26 cellular contexts compared by ENCODE assay signal in the genomic region with DNA sequence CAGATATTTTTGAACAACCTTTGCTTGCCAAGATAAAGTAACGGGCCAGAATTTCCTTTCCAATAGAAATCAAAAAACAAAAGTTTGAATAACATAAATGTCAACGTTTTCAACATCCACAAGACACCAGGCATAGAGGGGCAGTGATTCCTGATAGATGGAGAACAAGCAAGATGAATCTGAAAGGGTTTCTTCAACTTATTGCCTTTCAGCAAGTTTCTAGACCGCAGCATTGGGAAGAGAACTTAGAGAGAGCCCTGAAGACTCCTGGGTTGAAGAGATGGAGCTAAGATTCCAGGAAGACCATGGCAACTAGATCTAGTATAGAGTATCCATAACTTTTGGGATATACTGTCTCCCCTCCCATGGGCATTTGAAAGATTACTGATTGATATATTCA.
"Had no signal": no experiment of that assay in that cellular context is flagged by ENCODE, and none has a peak within 500 bp of the region (broad histone marks: within the 10 kb centered on the region; RNA-seq: fewer than 3 reads in every experiment).

No MANE protein-coding gene starts in this region.

- H3K4me3 ChIP-seq: colonic mucosa, coronary artery, dorsolateral prefrontal cortex, esophagus muscularis mucosa, esophagus squamous epithelium, gastrocnemius medialis, gastroesophageal sphincter, heart left ventricle, heart right ventricle had no signal

- H3K4me1 ChIP-seq: colonic mucosa, esophagus muscularis mucosa, esophagus squamous epithelium, foreskin keratinocyte, gastrocnemius medialis, gastroesophageal sphincter, heart left ventricle, heart right ventricle had no signal

- H3K27me3 Mint-ChIP-seq: dendritic cell treated with granulocyte-macrophage colony-stimulating factor and Interleukin-4, amounts not matched to agents 40 ng/mL and 50 ng/mL, for 4 days; effector memory CD8-positive, alpha-beta T cell had no signal

- H3K9me3 ChIP-seq: colonic mucosa, esophagus muscularis mucosa, esophagus squamous epithelium, gastrocnemius medialis had no signal

- H3K27me3 ChIP-seq: colonic mucosa, dorsolateral prefrontal cortex, esophagus muscularis mucosa, esophagus squamous epithelium, foreskin keratinocyte, gastrocnemius medialis, gastroesophageal sphincter, heart left ventricle, heart right ventricle had no signal

- FAIRE-seq: endothelial cell of umbilical vein had no signal

- H3K27ac ChIP-seq: colonic mucosa, coronary artery, dorsolateral prefrontal cortex, epithelial cell of prostate, esophagus muscularis mucosa, esophagus squamous epithelium, foreskin keratinocyte, gastrocnemius medialis, gastroesophageal sphincter, heart left ventricle, heart right ventricle had no signal

- H3K4me3 Mint-ChIP-seq: dendritic cell treated with granulocyte-macrophage colony-stimulating factor and Interleukin-4, amounts not matched to agents 40 ng/mL and 50 ng/mL, for 4 days; effector memory CD8-positive, alpha-beta T cell; endodermal cell had no signal

- ATAC-seq: effector memory CD8-positive, alpha-beta T cell; esophagus mucosa; foreskin keratinocyte; gastrocnemius medialis; gastroesophageal sphincter; heart left ventricle; heart right ventricle had no signal

- H3K27ac Mint-ChIP-seq: dendritic cell treated with granulocyte-macrophage colony-stimulating factor and Interleukin-4, amounts not matched to agents 40 ng/mL and 50 ng/mL, for 4 days; effector memory CD8-positive, alpha-beta T cell; endodermal cell had no signal

- H3K36me3 ChIP-seq: colonic mucosa, esophagus muscularis mucosa, esophagus squamous epithelium, gastrocnemius medialis, gastroesophageal sphincter, heart left ventricle, heart right ventricle had no signal

- DNase-seq: colonic mucosa; cortex of kidney; dermis blood vessel endothelial cell; dorsolateral prefrontal cortex; effector CD4-positive, alpha-beta T cell; effector CD8-positive, alpha-beta T cell; effector memory CD4-positive, alpha-beta T cell; effector memory CD8-positive, alpha-beta T cell; endodermal cell; erythroblast; esophagus squamous epithelium; foreskin fibroblast; foreskin keratinocyte; foreskin melanocyte; gastrocnemius medialis; glutamatergic neuron; head of caudate nucleus; heart left ventricle; heart right ventricle had no signal
